Comparison of ENCODE assay signal across 21 cellular contexts in genomic region chr11:116207349-116207748, GRCh38.
DNase-seq lines count a peak whose midpoint lies in the region; TF ChIP-seq lines count a peak whose summit lies in the region.
"Had no signal": no experiment of that assay in that cellular context is flagged by ENCODE, and none has a peak within 500 bp of the region (broad histone marks: within the 10 kb centered on the region; RNA-seq: fewer than 3 reads in every experiment).

No MANE protein-coding gene starts in this region.

- H3K27me3 Mint-ChIP-seq in glutamatergic neuron (ENCODE audit: unreplicated experiment) (peaks cover 3% of the 10 kb centered on the region), endothelial cell (ENCODE audit: unreplicated experiment) (peaks cover 5% of the 10 kb centered on the region)
- H3K27me3 Mint-ChIP-seq: activated CD8-positive, alpha-beta memory T cell treated with anti-CD3 and anti-CD28 coated beads, Interleukin-2, amount 10 ng/mL, durations not matched to agents 7 days and 5 days; activated naive CD8-positive, alpha-beta T cell treated with anti-CD3 and anti-CD28 coated beads for 36 hours had no signal

- intact Hi-C loops in testis (cut with DNase I; ENCODE audit: low total_unique reads), result no loop called here

- H3K4me1 Mint-ChIP-seq in glutamatergic neuron (ENCODE audit: low read depth, unreplicated experiment) (peaks cover 38% of the 10 kb centered on the region), endothelial cell (ENCODE audit: unreplicated experiment) (no peaks in the 10 kb centered on the region)
- H3K4me1 Mint-ChIP-seq: activated CD4-positive, alpha-beta T cell treated with anti-CD3 and anti-CD28 coated beads, Interleukin-2, amount 10 ng/mL, durations not matched to agents 24 days and 14 days; activated CD8-positive, alpha-beta memory T cell treated with anti-CD3 and anti-CD28 coated beads, Interleukin-2, amount 10 ng/mL, durations not matched to agents 7 days and 5 days; activated naive CD8-positive, alpha-beta T cell treated with anti-CD3 and anti-CD28 coated beads for 36 hours; CD14-positive monocyte; stimulated activated naive B cell treated with anti-CD40 and anti-IgM and Interleukin-4, amounts not matched to agents 10 μg/mL and 1 μg/mL and 100 μg/mL, for 72 hours had no signal

- H3K36me3 ChIP-seq in testis (ENCODE audit: low read depth, missing control alignments), result no peaks in the 10 kb centered on the region
- H3K36me3 ChIP-seq: esophagus squamous epithelium, MG63 had no signal

- H3K4me3 ChIP-seq in testis, result no peak overlapping the region
- H3K4me3 ChIP-seq: esophagus squamous epithelium, MG63 had no signal

- no peak for TF ChIP-seq POLR2A in testis (IDR thresholded peaks at IDR 0.05)

- peak overlapping the region; percentile 43 for H3K4me3 Mint-ChIP-seq in glutamatergic neuron (ENCODE audit: unreplicated experiment)
- H3K4me3 Mint-ChIP-seq in endothelial cell (ENCODE audit: unreplicated experiment), result no peak overlapping the region
- H3K4me3 Mint-ChIP-seq: activated CD4-positive, alpha-beta T cell treated with anti-CD3 and anti-CD28 coated beads, Interleukin-2, amount 10 ng/mL, durations not matched to agents 24 days and 14 days; activated CD8-positive, alpha-beta memory T cell treated with anti-CD3 and anti-CD28 coated beads, Interleukin-2, amount 10 ng/mL, durations not matched to agents 7 days and 5 days; activated naive CD8-positive, alpha-beta T cell treated with anti-CD3 and anti-CD28 coated beads for 36 hours; CD14-positive monocyte; effector memory CD8-positive, alpha-beta T cell; stimulated activated naive B cell treated with anti-CD40 and anti-IgM and Interleukin-4, amounts not matched to agents 10 μg/mL and 1 μg/mL and 100 μg/mL, for 72 hours had no signal

- DNase-seq in D341Med (ENCODE audit: low spot score) (peak; percentile 69), NCI-H1105 treated with DMSO at 0.1 percent for 48 hours (lab: John Stamatoyannopoulos, UW) (peak; percentile 39), NCI-H2171 treated with DMSO at 0.1 percent for 48 hours (lab: John Stamatoyannopoulos, UW) (peak; percentile 97), glutamatergic neuron (peak; percentile 76), HUDEP-2 (lab: John Stamatoyannopoulos, UW; ENCODE audit: unreplicated experiment in 76 of 76) (no peak), endothelial cell (ENCODE audit: low spot score) (no peak), cerebellum (ENCODE audit: low spot score) (no peak), testis (no peak)
- DNase-seq: activated CD4-positive, alpha-beta T cell treated with anti-CD3 and anti-CD28 coated beads, Interleukin-2, amount 10 ng/mL, durations not matched to agents 24 days and 14 days; activated CD8-positive, alpha-beta memory T cell treated with anti-CD3 and anti-CD28 coated beads, Interleukin-2, amount 10 ng/mL, durations not matched to agents 7 days and 5 days; activated naive CD8-positive, alpha-beta T cell treated with anti-CD3 and anti-CD28 coated beads for 36 hours; effector memory CD8-positive, alpha-beta T cell; esophagus squamous epithelium; GDM1; H7; MG63; nucleus accumbens; stimulated activated CD4-positive, alpha-beta T cell treated with anti-CD3 and anti-CD28 coated beads, Interleukin-2, amount 100 ng/mL, for 48 hours; stimulated activated naive B cell treated with anti-CD40 and anti-IgM and Interleukin-4, amounts not matched to agents 10 μg/mL and 1 μg/mL and 100 μg/mL, for 72 hours; T-helper 2 cell had no signal

- H3K27me3 ChIP-seq in testis, result no peaks in the 10 kb centered on the region
- H3K27me3 ChIP-seq: MG63 had no signal

- no peaks in the 10 kb centered on the region for H3K36me3 Mint-ChIP-seq in glutamatergic neuron (ENCODE audit: unreplicated experiment)
- no peaks in the 10 kb centered on the region for H3K36me3 Mint-ChIP-seq in endothelial cell (ENCODE audit: low read depth, unreplicated experiment)
- H3K36me3 Mint-ChIP-seq: activated CD8-positive, alpha-beta memory T cell treated with anti-CD3 and anti-CD28 coated beads, Interleukin-2, amount 10 ng/mL, durations not matched to agents 7 days and 5 days; activated naive CD8-positive, alpha-beta T cell treated with anti-CD3 and anti-CD28 coated beads for 36 hours; CD14-positive monocyte; stimulated activated naive B cell treated with anti-CD40 and anti-IgM and Interleukin-4, amounts not matched to agents 10 μg/mL and 1 μg/mL and 100 μg/mL, for 72 hours had no signal

- no peaks in the 10 kb centered on the region for H3K9me3 ChIP-seq in testis
- H3K9me3 ChIP-seq: esophagus squamous epithelium, MG63 had no signal

- 46 to 77% methylated on average over 7 of the region's 7 CpGs for WGBS in testis, 2 donors

- peak overlapping the region; percentile 97 for H3K27ac Mint-ChIP-seq in glutamatergic neuron (ENCODE audit: unreplicated experiment)
- no peak overlapping the region for H3K27ac Mint-ChIP-seq in endothelial cell (ENCODE audit: unreplicated experiment)
- H3K27ac Mint-ChIP-seq: activated CD4-positive, alpha-beta T cell treated with anti-CD3 and anti-CD28 coated beads, Interleukin-2, amount 10 ng/mL, durations not matched to agents 24 days and 14 days; activated CD8-positive, alpha-beta memory T cell treated with anti-CD3 and anti-CD28 coated beads, Interleukin-2, amount 10 ng/mL, durations not matched to agents 7 days and 5 days; activated naive CD8-positive, alpha-beta T cell treated with anti-CD3 and anti-CD28 coated beads for 36 hours; effector memory CD8-positive, alpha-beta T cell; stimulated activated naive B cell treated with anti-CD40 and anti-IgM and Interleukin-4, amounts not matched to agents 10 μg/mL and 1 μg/mL and 100 μg/mL, for 72 hours had no signal

- H3K4me1 ChIP-seq in testis, result no peaks in the 10 kb centered on the region
- H3K4me1 ChIP-seq: esophagus squamous epithelium had no signal

- no peak overlapping the region for H3K27ac ChIP-seq in testis
- H3K27ac ChIP-seq: esophagus squamous epithelium had no signal

- TF ChIP-seq CTCF in glutamatergic neuron (IDR thresholded peaks at IDR 0.05; ENCODE audit: partially characterized antibody, unreplicated experiment), result no peak
- no peak for TF ChIP-seq CTCF in endothelial cell (IDR thresholded peaks at IDR 0.05; ENCODE audit: unreplicated experiment)
- TF ChIP-seq CTCF in testis (IDR thresholded peaks at IDR 0.05), result no peak

- peaks cover 4% of the 10 kb centered on the region for H3K9me3 Mint-ChIP-seq in glutamatergic neuron (ENCODE audit: unreplicated experiment)
- no peaks in the 10 kb centered on the region for H3K9me3 Mint-ChIP-seq in endothelial cell (ENCODE audit: unreplicated experiment)
- H3K9me3 Mint-ChIP-seq: activated CD4-positive, alpha-beta T cell treated with anti-CD3 and anti-CD28 coated beads, Interleukin-2, amount 10 ng/mL, durations not matched to agents 24 days and 14 days; activated naive CD8-positive, alpha-beta T cell treated with anti-CD3 and anti-CD28 coated beads for 36 hours; CD14-positive monocyte; effector memory CD8-positive, alpha-beta T cell; stimulated activated naive B cell treated with anti-CD40 and anti-IgM and Interleukin-4, amounts not matched to agents 10 μg/mL and 1 μg/mL and 100 μg/mL, for 72 hours had no signal

Comparison
In these comparisons a context has a peak if more than half of its experiments do, and no peak if none do; other contexts are left out.
1. DNase-seq: peak in D341Med (single experiment), NCI-H1105 treated with DMSO at 0.1 percent for 48 hours (single experiment), NCI-H2171 treated with DMSO at 0.1 percent for 48 hours (single experiment) and glutamatergic neuron (single experiment); none in HUDEP-2 (0 of 76), endothelial cell (single experiment), cerebellum (single experiment) and testis (single experiment).